In genomic region chr5:123874600-123875201, GRCh38 we compare ENCODE assay signal across 8 cellular contexts.
DNase-seq lines count a peak whose midpoint lies in the region; ATAC-seq and TF ChIP-seq lines count a peak whose summit lies in the region.

No MANE protein-coding gene starts in this region.

- in situ Hi-C loops in astrocyte of the cerebellum (cut with HindIII; ENCODE audit: low sequenced_read_pairs), result loop anchor here (5.0 kb wide), 1 partner anchor 33 kb away; no protein-coding TSS in a partner anchor

- no peaks in the 10 kb centered on the region for H3K27me3 ChIP-seq in iPS-18a (ENCODE audit: control insufficient read depth, insufficient read depth, low read length)
- H3K27me3 ChIP-seq in aorta (ENCODE audit: control insufficient read depth in 1 of 2, insufficient read depth in 2 of 2, low read length in 1 of 2), result no peaks in the 10 kb centered on the region

- 48 to 52% methylated on average over 4 of the region's 4 CpGs for whole genome bisulfite sequencing in aorta, 2 donors

- ATAC-seq in GM18867 (IDR thresholded peaks at IDR 0.05; ENCODE audit: unreplicated experiment) (no peak), aorta (ENCODE audit: low FRiP score) (no peak)

- H3K36me3 ChIP-seq in iPS-18a (ENCODE audit: control insufficient read depth, low read depth, low read length) (no peaks in the 10 kb centered on the region), aorta (ENCODE audit: control insufficient read depth in 1 of 2, insufficient read depth in 2 of 2, low read length in 1 of 2) (no peaks in the 10 kb centered on the region)

- intact Hi-C loops in aorta (cut with DNase I), result no loop called here

- peak overlapping the region; percentile 44 for H3K9ac ChIP-seq in iPS-18a (ENCODE audit: low read length)

- DNase-seq in NCI-H345 (lab: John Stamatoyannopoulos, UW) (peak; percentile 44), NCI-H345 treated with DMSO at 0.1 percent for 48 hours (lab: John Stamatoyannopoulos, UW; ENCODE audit: unreplicated experiment) (no peak), astrocyte of the cerebellum (ENCODE audit: low read depth) (peak; percentile 73), substantia nigra (lab: John Stamatoyannopoulos, UW) (peak in 37 of 49 donors; percentile 8 to 85 (median 37)), aorta (no peak), SIG-M5 (lab: John Stamatoyannopoulos, UW) (no peak)

- no peaks in the 10 kb centered on the region for H3K9me3 ChIP-seq in iPS-18a (ENCODE audit: control insufficient read depth, low read depth, low read length)
- H3K9me3 ChIP-seq in aorta (ENCODE audit: control insufficient read depth, low read length), result no peaks in the 10 kb centered on the region

- TF ChIP-seq CTCF in astrocyte of the cerebellum (IDR thresholded peaks at IDR 0.05; ENCODE audit: low read depth, low read length, missing control alignments), result no peak

- H3K4me1 ChIP-seq in iPS-18a (ENCODE audit: control insufficient read depth, low read depth, low read length) (peaks cover 59% of the 10 kb centered on the region), aorta (ENCODE audit: control insufficient read depth in 1 of 2, insufficient read depth in 2 of 2, low read length in 2 of 2) (no peaks in the 10 kb centered on the region)

- H3K4me3 ChIP-seq in astrocyte of the cerebellum (ENCODE audit: low read depth, low read length) (no peak overlapping the region), iPS-18a (ENCODE audit: low read length) (peak overlapping the region; percentile 37), aorta (ENCODE audit: low read length in 2 of 2) (no peak overlapping the region)

- H3K27ac ChIP-seq in iPS-18a (ENCODE audit: low read length) (peak overlapping the region; percentile 38), substantia nigra (ENCODE audit: low read depth, low read length, poor library complexity, severe bottlenecking) (peak overlapping the region; percentile 86), aorta (ENCODE audit: low read depth in 1 of 2, low read length in 2 of 2) (no peak overlapping the region)

Comparison
In these comparisons a context has a peak if more than half of its experiments do, and no peak if none do; other contexts are left out.
1. DNase-seq: peak in NCI-H345 (single experiment), astrocyte of the cerebellum (single experiment) and substantia nigra (37 of 49); none in NCI-H345 treated with DMSO at 0.1 percent for 48 hours (single experiment), aorta (0 of 2) and SIG-M5 (single experiment).
2. H3K27ac ChIP-seq: peak in iPS-18a (single experiment) and substantia nigra (single experiment); none in aorta (0 of 2).